In the genomic region with DNA sequence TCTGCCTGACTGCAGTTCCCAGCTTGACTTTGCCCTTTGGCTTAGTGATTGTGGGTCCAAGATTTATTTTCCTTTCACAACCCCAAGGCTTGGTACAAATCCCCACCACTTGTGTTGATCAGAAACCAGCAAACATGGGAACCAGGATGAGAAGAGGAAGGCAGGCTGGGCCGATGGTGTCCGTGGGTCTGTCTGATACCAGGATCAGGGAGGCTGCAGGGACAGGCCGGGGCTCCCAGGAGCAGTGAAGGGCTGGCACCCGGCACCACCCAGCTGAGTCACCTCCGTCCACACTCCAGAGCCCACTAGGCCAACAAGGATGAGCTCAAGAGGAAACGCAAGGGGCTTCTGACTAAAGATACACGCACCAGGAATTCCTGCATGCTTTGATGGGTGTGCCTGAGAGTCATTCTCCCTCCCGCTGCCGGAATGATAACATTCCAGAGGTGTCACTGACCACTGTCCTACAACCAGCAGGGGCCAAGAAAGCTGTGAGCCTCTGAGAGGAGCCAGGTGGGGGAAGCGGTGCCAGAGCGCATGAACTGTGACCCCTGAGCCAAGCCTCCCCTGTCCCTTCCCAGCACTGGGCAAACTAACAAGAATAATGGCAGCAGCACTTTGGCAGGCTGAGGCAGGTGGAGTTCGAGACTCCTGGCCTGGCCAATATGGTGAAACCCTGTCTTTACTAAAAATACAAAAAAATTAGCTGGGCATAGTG, we compare ENCODE assay signal across 13 cellular contexts. TPM values are rescaled to one million over a fixed set of nuclear protein-coding genes. Genes with fewer than 3 reads are reported as not detected.
DNase-seq lines count a peak whose midpoint lies in the region; ATAC-seq and TF ChIP-seq lines count a peak whose summit lies in the region.
"Had no signal": no experiment of that assay in that cellular context is flagged by ENCODE, and none has a peak within 500 bp of the region (broad histone marks: within the 10 kb centered on the region; RNA-seq: fewer than 3 reads in every experiment).

No MANE protein-coding gene starts in this region.

- H3K9me3 ChIP-seq in HCT116 (ENCODE audit: control insufficient read depth in 1 of 2, insufficient read depth in 1 of 2, low read depth in 1 of 2, low read length in 2 of 2) = no peaks in the 10 kb centered on the region
- H3K9me3 ChIP-seq: ascending aorta, gastrocnemius medialis had no signal

- DNase-seq in HCT116 (ENCODE audit: low read depth, low spot score) (peak; percentile 86), foreskin keratinocyte (peak; percentile 83 to 93), retinal pigment epithelial cell (ENCODE audit: low read depth) (peak; percentile 2), NCI-H1417 (lab: John Stamatoyannopoulos, UW) (no peak)
- DNase-seq in activated CD4-positive, alpha-beta T cell treated with anti-CD3 and anti-CD28 coated beads, Interleukin-2, amount 50 U/mL, for 4 hours = no peak
- no peak for DNase-seq in central memory CD4-positive, alpha-beta T cell
- DNase-seq: activated CD8-positive, alpha-beta T cell treated with anti-CD3 and anti-CD28 coated beads, Interleukin-2, amount 10 ng/mL, durations not matched to agents 7 days and 5 days; gastrocnemius medialis; H9 had no signal

- intact Hi-C loops in HCT116 (cut with micrococcal nuclease) = loop anchor here (1.0 to 10.0 kb wide), 4 partner anchors 27 to 921 kb away; no protein-coding TSS in a partner anchor

- POLR2A ChIA-PET in HCT116 (lab: Charles Lee) = interaction anchor here (1.1 to 2.5 kb wide), 3 partner anchors 21 to 27 kb away, joined by 4 to 8 read pairs (median 4); no protein-coding TSS in a partner anchor

- no peak; the same call in 1 of the 2 replicates for TF ChIP-seq RAD21 in HCT116 (IDR thresholded peaks at IDR 0.05; ENCODE audit: low read depth)

- BruUV-seq in HCT116 (replicated peaks; lab: Mats Ljungman, UMichigan) = TSS peak; percentile 95

- H3K79me2 ChIP-seq in HCT116 (ENCODE audit: insufficient read depth, low read length) = no peaks in the 10 kb centered on the region

- RAD21 ChIA-PET in HCT116 (lab: Charles Lee; ENCODE audit: low non-redundant PET in 1 of 2, low total read pairs in 2 of 2, uncharacterized antibody in 2 of 2, unreplicated experiment in 2 of 2) = interaction anchor here in 1 of 2 experiments (0.8 kb wide), 1 partner anchor 193 kb away, joined by 3 read pairs; no protein-coding TSS in a partner anchor

- H3K27me3 ChIP-seq in HCT116 (ENCODE audit: insufficient read depth, low read length) (no peaks in the 10 kb centered on the region), foreskin keratinocyte (no peaks in the 10 kb centered on the region)
- H3K27me3 ChIP-seq: ascending aorta, gastrocnemius medialis had no signal

- peaks cover 14 to 45% of the 10 kb centered on the region in 2 experiments for H3K4me1 ChIP-seq in HCT116 (ENCODE audit: control insufficient read depth in 1 of 2, insufficient read depth in 2 of 2, low read length in 2 of 2)
- H3K4me1 ChIP-seq in foreskin keratinocyte = peaks cover 19% of the 10 kb centered on the region
- H3K4me1 ChIP-seq: ascending aorta, gastrocnemius medialis had no signal

- H3K27ac ChIP-seq in HCT116 (ENCODE audit: low read depth, low read length) (peak overlapping the region; percentile 68), foreskin keratinocyte (peak overlapping the region; percentile 88)
- H3K27ac ChIP-seq: ascending aorta, gastrocnemius medialis, SK-N-MC had no signal

- H3K4me3 ChIP-seq in HCT116 (replicated peaks in 1 of 2; ENCODE audit: low read depth in 1 of 2, low read length in 2 of 2) = peak overlapping the region; percentile 5 to 42
- no peak overlapping the region for H3K4me3 ChIP-seq in retinal pigment epithelial cell (ENCODE audit: low read length)
- H3K4me3 ChIP-seq: ascending aorta, gastrocnemius medialis, SK-N-MC had no signal

- CTCF ChIA-PET in HCT116 (lab: Charles Lee) = interaction anchor here (1.0 to 3.9 kb wide), 5 partner anchors 11 to 1305 kb away, joined by 3 to 43 read pairs (median 13); no protein-coding TSS in a partner anchor

- TF ChIP-seq POLR2A in HCT116 (IDR thresholded peaks at IDR 0.05; ENCODE audit: borderline replicate concordance, extremely low read depth, insufficient read depth, insufficient read length) = no peak

- H2AFZ ChIP-seq in HCT116 (ENCODE audit: low read depth, low read length, poor library complexity, severe bottlenecking) = no peak overlapping the region

- H3K4me2 ChIP-seq in HCT116 (ENCODE audit: low read length) = peak overlapping the region; percentile 69

- H3K9ac ChIP-seq in HCT116 (ENCODE audit: low read length) = peak overlapping the region; percentile 56

- peak; percentile 86 for ATAC-seq in HCT116
- ATAC-seq in SK-N-SH treated with all-trans-retinoic acid at 6 μM for 48 hours = peak; percentile 80
- peak; percentile 93 for ATAC-seq in foreskin keratinocyte
- no peak for ATAC-seq in HG03442 (IDR thresholded peaks at IDR 0.05; ENCODE audit: unreplicated experiment)
- ATAC-seq: activated CD8-positive, alpha-beta T cell treated with anti-CD3 and anti-CD28 coated beads, Interleukin-2, amount 10 ng/mL, durations not matched to agents 7 days and 5 days; gastrocnemius medialis had no signal

- no peaks in the 10 kb centered on the region for H4K20me1 ChIP-seq in HCT116 (ENCODE audit: insufficient read depth)

- H3K9me2 ChIP-seq in HCT116 (ENCODE audit: insufficient read depth) = no peaks in the 10 kb centered on the region

- no peak; a peak in 1 of 6 replicates for TF ChIP-seq CTCF in HCT116 (IDR thresholded peaks at IDR 0.05 in 2 of 3, conservative IDR thresholded peaks at IDR 0.05 in 1 of 3; ENCODE audit: borderline replicate concordance in 1 of 3, insufficient read depth in 1 of 3, low read depth in 2 of 3, low read length in 2 of 3)
- TF ChIP-seq CTCF in foreskin keratinocyte (conservative IDR thresholded peaks at IDR 0.05) = no peak
- no peak for TF ChIP-seq CTCF in retinal pigment epithelial cell (conservative IDR thresholded peaks at IDR 0.05; ENCODE audit: low read depth, low read length)

- H3K36me3 ChIP-seq in HCT116 (ENCODE audit: control insufficient read depth in 1 of 2, insufficient read depth in 2 of 2, low read length in 2 of 2) = no peaks in the 10 kb centered on the region
- H3K36me3 ChIP-seq: ascending aorta, gastrocnemius medialis had no signal

TF ChIP-seq in HCT116, 20 proteins besides CTCF, POLR2A, EP300 and RAD21:
- TF ChIP-seq MAX (IDR thresholded peaks at IDR 0.05) (peak; percentile 77), SIN3A (IDR thresholded peaks at IDR 0.05; ENCODE audit: low read depth) (peak; percentile 85; the same call in 1 of the 2 replicates), FOSL1 (IDR thresholded peaks at IDR 0.05; ENCODE audit: low read depth) (peak; percentile 84), POLR2AphosphoS5 (IDR thresholded peaks at IDR 0.05; ENCODE audit: low read depth, low read length) (peak; percentile 50; the same call in 1 of the 2 replicates), SP1 (IDR thresholded peaks at IDR 0.05; ENCODE audit: low read depth) (peak; percentile 91), JUND (IDR thresholded peaks at IDR 0.05) (peak; percentile 76), TCF7L2 (IDR thresholded peaks at IDR 0.05; ENCODE audit: borderline replicate concordance, extremely low read depth, insufficient read depth, insufficient read length) (peak; percentile 41), CEBPB (IDR thresholded peaks at IDR 0.05; ENCODE audit: low read depth) (no peak), EZH2phosphoT487 (IDR thresholded peaks at IDR 0.05; ENCODE audit: borderline replicate concordance) (no peak), EGR1 (IDR thresholded peaks at IDR 0.05; ENCODE audit: low read depth) (no peak)

TF ChIP-seq in SK-N-SH treated with all-trans-retinoic acid at 6 μM for 48 hours, 23 proteins besides CTCF, POLR2A, EP300 and RAD21 (continues in another document):
- TF ChIP-seq ZNF565 (CRISPR knock-in tag; conservative IDR thresholded peaks at IDR 0.05; ENCODE audit: low read depth) (no peak), OSR1 (CRISPR knock-in tag; IDR thresholded peaks at IDR 0.05) (no peak), ARNTL (CRISPR knock-in tag; IDR thresholded peaks at IDR 0.05; ENCODE audit: borderline replicate concordance, low read depth) (no peak), ESRRG (CRISPR knock-in tag; IDR thresholded peaks at IDR 0.05) (no peak)
- TF ChIP-seq, protein P1, sequence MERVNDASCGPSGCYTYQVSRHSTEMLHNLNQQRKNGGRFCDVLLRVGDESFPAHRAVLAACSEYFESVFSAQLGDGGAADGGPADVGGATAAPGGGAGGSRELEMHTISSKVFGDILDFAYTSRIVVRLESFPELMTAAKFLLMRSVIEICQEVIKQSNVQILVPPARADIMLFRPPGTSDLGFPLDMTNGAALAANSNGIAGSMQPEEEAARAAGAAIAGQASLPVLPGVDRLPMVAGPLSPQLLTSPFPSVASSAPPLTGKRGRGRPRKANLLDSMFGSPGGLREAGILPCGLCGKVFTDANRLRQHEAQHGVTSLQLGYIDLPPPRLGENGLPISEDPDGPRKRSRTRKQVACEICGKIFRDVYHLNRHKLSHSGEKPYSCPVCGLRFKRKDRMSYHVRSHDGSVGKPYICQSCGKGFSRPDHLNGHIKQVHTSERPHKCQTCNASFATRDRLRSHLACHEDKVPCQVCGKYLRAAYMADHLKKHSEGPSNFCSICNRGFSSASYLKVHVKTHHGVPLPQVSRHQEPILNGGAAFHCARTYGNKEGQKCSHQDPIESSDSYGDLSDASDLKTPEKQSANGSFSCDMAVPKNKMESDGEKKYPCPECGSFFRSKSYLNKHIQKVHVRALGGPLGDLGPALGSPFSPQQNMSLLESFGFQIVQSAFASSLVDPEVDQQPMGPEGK (CRISPR knock-in tag; IDR thresholded peaks at IDR 0.05; ENCODE audit: borderline replicate concordance) = no peak
- TF ChIP-seq, protein P2, sequence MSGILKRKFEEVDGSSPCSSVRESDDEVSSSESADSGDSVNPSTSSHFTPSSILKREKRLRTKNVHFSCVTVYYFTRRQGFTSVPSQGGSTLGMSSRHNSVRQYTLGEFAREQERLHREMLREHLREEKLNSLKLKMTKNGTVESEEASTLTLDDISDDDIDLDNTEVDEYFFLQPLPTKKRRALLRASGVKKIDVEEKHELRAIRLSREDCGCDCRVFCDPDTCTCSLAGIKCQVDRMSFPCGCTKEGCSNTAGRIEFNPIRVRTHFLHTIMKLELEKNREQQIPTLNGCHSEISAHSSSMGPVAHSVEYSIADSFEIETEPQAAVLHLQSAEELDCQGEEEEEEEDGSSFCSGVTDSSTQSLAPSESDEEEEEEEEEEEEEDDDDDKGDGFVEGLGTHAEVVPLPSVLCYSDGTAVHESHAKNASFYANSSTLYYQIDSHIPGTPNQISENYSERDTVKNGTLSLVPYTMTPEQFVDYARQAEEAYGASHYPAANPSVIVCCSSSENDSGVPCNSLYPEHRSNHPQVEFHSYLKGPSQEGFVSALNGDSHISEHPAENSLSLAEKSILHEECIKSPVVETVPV (CRISPR knock-in tag; IDR thresholded peaks at IDR 0.05) = no peak

RNA-seq across cellular contexts. Expression of gene PROSER2, which starts 29.2 kb away (rescaled TPM):
- total RNA-seq in HCT116 (2021; ENCODE audit: unreplicated experiment) (46.2 TPM), foreskin keratinocyte (17.2 and 22.2 TPM in 2 replicates)
- 35.4 and 37.9 TPM in 2 replicates for polyA plus RNA-seq in HCT116 (2012)
- 18.1 and 22.8 TPM in 2 replicates for polyA plus RNA-seq in foreskin keratinocyte

RNA-seq across cellular contexts. Expression of gene ECHDC3, which starts 51.7 kb away (rescaled TPM):
- total RNA-seq in HCT116 (2021; ENCODE audit: unreplicated experiment) (13.0 TPM), foreskin keratinocyte (10.4 and 13.4 TPM in 2 replicates)
- polyA plus RNA-seq in HCT116 (2012) = 9.9 and 11.2 TPM in 2 replicates
- 11.0 and 14.4 TPM in 2 replicates for polyA plus RNA-seq in foreskin keratinocyte

Comparison
In these comparisons a context has a peak if more than half of its experiments do, and no peak if none do; other contexts are left out.
1. DNase-seq: peak in HCT116 (single experiment), foreskin keratinocyte (2 of 2) and retinal pigment epithelial cell (single experiment); none in activated CD4-positive, alpha-beta T cell treated with anti-CD3 and anti-CD28 coated beads, Interleukin-2, amount 50 U/mL, for 4 hours (0 of 2), NCI-H1417 (0 of 3) and central memory CD4-positive, alpha-beta T cell (single experiment).